In the genomic region with DNA sequence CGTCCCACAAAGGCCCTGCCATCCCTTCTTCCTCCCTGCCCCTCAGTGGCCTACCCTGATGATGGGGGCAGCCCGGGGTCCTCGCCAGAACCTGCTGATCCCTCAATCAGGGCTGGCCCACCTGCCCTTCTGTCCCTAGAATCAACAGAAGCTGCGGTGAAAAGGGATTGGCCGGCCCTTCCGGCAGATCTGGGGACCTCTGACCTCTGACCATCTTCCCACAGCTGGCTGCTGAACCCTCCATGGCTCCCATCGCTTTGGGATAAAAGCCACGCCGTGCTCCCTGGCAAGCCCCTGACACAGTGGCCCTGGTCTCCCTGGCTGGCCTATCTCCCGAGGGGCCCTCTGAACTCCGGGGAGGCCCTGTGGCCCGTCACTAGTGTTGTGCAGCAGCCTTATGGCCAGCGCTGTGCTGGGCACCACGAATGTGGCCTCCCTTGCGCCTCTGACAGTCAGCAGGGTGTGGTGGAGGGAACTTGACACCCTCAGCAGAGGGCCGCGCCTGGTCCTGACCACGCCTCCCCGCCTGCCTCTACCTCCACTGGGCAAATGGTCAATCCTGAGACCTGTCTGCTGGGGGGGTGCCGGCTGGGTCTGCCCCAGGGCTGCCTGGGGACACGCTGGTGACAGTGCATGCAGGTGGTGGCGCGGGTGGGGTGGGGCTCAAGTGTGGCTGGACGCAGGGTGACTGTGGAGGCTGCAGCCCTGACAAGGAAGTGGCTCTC, we compare ENCODE assay signal across 14 cellular contexts. TPM values are rescaled to one million over a fixed set of nuclear protein-coding genes. Genes with fewer than 3 reads are reported as not detected.
DNase-seq lines count a peak whose midpoint lies in the region; ATAC-seq and TF ChIP-seq lines count a peak whose summit lies in the region.
"Had no signal": no experiment of that assay in that cellular context is flagged by ENCODE, and none has a peak within 500 bp of the region (broad histone marks: within the 10 kb centered on the region; RNA-seq: fewer than 3 reads in every experiment).

No MANE protein-coding gene starts in this region.

- H3K27me3 ChIP-seq in BLaER1 = no peaks in the 10 kb centered on the region
- H3K27me3 ChIP-seq in HCT116 (ENCODE audit: insufficient read depth, low read length) = no peaks in the 10 kb centered on the region
- H3K27me3 ChIP-seq in osteoblast (ENCODE audit: insufficient read depth, low read length) = no peaks in the 10 kb centered on the region

- POLR2A ChIA-PET in HCT116 (lab: Charles Lee) = no interaction called here

- H4K20me1 ChIP-seq in BLaER1 = no peaks in the 10 kb centered on the region
- no peaks in the 10 kb centered on the region for H4K20me1 ChIP-seq in HCT116 (ENCODE audit: insufficient read depth)
- H4K20me1 ChIP-seq in osteoblast (ENCODE audit: insufficient read depth, low read length) = no peaks in the 10 kb centered on the region

- H3K4me1 ChIP-seq in BLaER1 (peaks cover 75% of the 10 kb centered on the region), HCT116 (ENCODE audit: control insufficient read depth in 1 of 2, insufficient read depth in 2 of 2, low read length in 2 of 2) (peaks cover 7 to 12% of the 10 kb centered on the region in 2 experiments; a peak in 3 of 4 replicates), osteoblast (ENCODE audit: insufficient read depth, low read length) (no peaks in the 10 kb centered on the region)

- no peak overlapping the region for H2AFZ ChIP-seq in HCT116 (ENCODE audit: low read depth, low read length, poor library complexity, severe bottlenecking)
- no peak overlapping the region for H2AFZ ChIP-seq in osteoblast (ENCODE audit: low read length)

- no peaks in the 10 kb centered on the region for H3K79me2 ChIP-seq in HCT116 (ENCODE audit: insufficient read depth, low read length)
- no peaks in the 10 kb centered on the region for H3K79me2 ChIP-seq in osteoblast (ENCODE audit: insufficient read depth, low read length)

- H3K9ac ChIP-seq in BLaER1 (no peak overlapping the region), HCT116 (ENCODE audit: low read length) (no peak overlapping the region)

- no peak for TF ChIP-seq RAD21 in HCT116 (IDR thresholded peaks at IDR 0.05; ENCODE audit: low read depth)

- TF ChIP-seq CTCF in HCT116 (IDR thresholded peaks at IDR 0.05 in 2 of 3, conservative IDR thresholded peaks at IDR 0.05 in 1 of 3; ENCODE audit: borderline replicate concordance in 1 of 3, insufficient read depth in 1 of 3, low read depth in 2 of 3, low read length in 2 of 3) = no peak
- TF ChIP-seq CTCF in osteoblast (IDR thresholded peaks at IDR 0.05; ENCODE audit: extremely low read depth, low read depth, low read length) = no peak

- peak; percentile 69 for ATAC-seq in HCT116

- BruUV-seq in HCT116 (replicated peaks; lab: Mats Ljungman, UMichigan) = no TSS peak

- CTCF ChIA-PET in HCT116 (lab: Charles Lee) = interaction anchor here (1.3 kb wide), 1 partner anchor 101 kb away, joined by 3 read pairs; no protein-coding TSS in a partner anchor

- H3K9me3 ChIP-seq in BLaER1 = no peaks in the 10 kb centered on the region
- H3K9me3 ChIP-seq in HCT116 (ENCODE audit: control insufficient read depth in 1 of 2, insufficient read depth in 1 of 2, low read depth in 1 of 2, low read length in 2 of 2) = no peaks in the 10 kb centered on the region
- no peaks in the 10 kb centered on the region for H3K9me3 ChIP-seq in osteoblast (ENCODE audit: low read depth, low read length)

- H3K4me2 ChIP-seq in BLaER1 (peak overlapping the region; percentile 65), HCT116 (ENCODE audit: low read length) (peak overlapping the region; percentile 51), osteoblast (ENCODE audit: insufficient read depth, low read length) (no peak overlapping the region)

- no peak for DNase-seq in HCT116 (ENCODE audit: low read depth, low spot score)
- DNase-seq in iPS-NIHi11 (ENCODE audit: low spot score) = peak; percentile 53
- peak; percentile 89 for DNase-seq in osteoblast (ENCODE audit: insufficient read length, low spot score, missing footprints)
- no peak for DNase-seq in substantia nigra (lab: John Stamatoyannopoulos, UW)
- DNase-seq in germinal center (ENCODE audit: low spot score) = no peak
- no peak for DNase-seq in NCI-H446 treated with DMSO at 0.1 percent for 48 hours (lab: John Stamatoyannopoulos, UW)
- DNase-seq: 8988T; AML-193; C1 segment of cervical spinal cord; Calu3; CD4-positive, alpha-beta T cell; DMS 273 treated with DMSO at 0.1 percent for 48 hours; KG1 had no signal

- H3K36me3 ChIP-seq in BLaER1 (no peaks in the 10 kb centered on the region), HCT116 (ENCODE audit: control insufficient read depth in 1 of 2, insufficient read depth in 2 of 2, low read length in 2 of 2) (no peaks in the 10 kb centered on the region), osteoblast (ENCODE audit: insufficient read depth, low read length) (no peaks in the 10 kb centered on the region)

- no peaks in the 10 kb centered on the region for H3K9me2 ChIP-seq in HCT116 (ENCODE audit: insufficient read depth)

- RAD21 ChIA-PET in HCT116 (lab: Charles Lee; ENCODE audit: low non-redundant PET in 1 of 2, low total read pairs in 2 of 2, uncharacterized antibody in 2 of 2, unreplicated experiment in 2 of 2) = no interaction called here

- no peak for TF ChIP-seq POLR2A in HCT116 (IDR thresholded peaks at IDR 0.05; ENCODE audit: borderline replicate concordance, extremely low read depth, insufficient read depth, insufficient read length)

- intact Hi-C loops in HCT116 (cut with micrococcal nuclease) = no loop called here

- H3K27ac ChIP-seq in BLaER1 = peak overlapping the region; percentile 82
- no peak overlapping the region for H3K27ac ChIP-seq in HCT116 (ENCODE audit: low read depth, low read length)
- no peak overlapping the region for H3K27ac ChIP-seq in osteoblast (ENCODE audit: low read depth, low read length)
- no peak overlapping the region for H3K27ac ChIP-seq in substantia nigra (ENCODE audit: low read depth, low read length, poor library complexity, severe bottlenecking)

- H3K4me3 ChIP-seq in BLaER1 (no peak overlapping the region), HCT116 (replicated peaks in 1 of 2; ENCODE audit: low read depth in 1 of 2, low read length in 2 of 2) (no peak overlapping the region), osteoblast (ENCODE audit: insufficient read depth, low read length) (no peak overlapping the region)

TF ChIP-seq in HCT116, 20 proteins besides CTCF, POLR2A, EP300 and RAD21:
- TF ChIP-seq FOSL1 (IDR thresholded peaks at IDR 0.05; ENCODE audit: low read depth) (no peak), ELF1 (IDR thresholded peaks at IDR 0.05; ENCODE audit: borderline replicate concordance, low read depth) (no peak), EGR1 (IDR thresholded peaks at IDR 0.05; ENCODE audit: low read depth) (no peak), SRF (IDR thresholded peaks at IDR 0.05; ENCODE audit: low read depth) (no peak), ZFX (IDR thresholded peaks at IDR 0.05) (no peak), YY1 (IDR thresholded peaks at IDR 0.05; ENCODE audit: extremely low read depth, insufficient replicate concordance, low read depth, low read length) (no peak), CBX3 (IDR thresholded peaks at IDR 0.05; ENCODE audit: low read depth) (no peak), POLR2AphosphoS5 (IDR thresholded peaks at IDR 0.05; ENCODE audit: low read depth, low read length) (no peak)
- TF ChIP-seq, protein P1, sequence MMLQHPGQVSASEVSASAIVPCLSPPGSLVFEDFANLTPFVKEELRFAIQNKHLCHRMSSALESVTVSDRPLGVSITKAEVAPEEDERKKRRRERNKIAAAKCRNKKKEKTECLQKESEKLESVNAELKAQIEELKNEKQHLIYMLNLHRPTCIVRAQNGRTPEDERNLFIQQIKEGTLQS (IDR thresholded peaks at IDR 0.05) = no peak
TF ChIP-seq in HCT116: peak in this region for 0.

RNA-seq across cellular contexts. Expression of gene TTLL12, which starts 58.0 kb away (rescaled TPM):
- total RNA-seq in HCT116 (2021; ENCODE audit: unreplicated experiment) (100 TPM), osteoblast (29.0 and 29.2 TPM in 2 replicates)
- polyA plus RNA-seq in HCT116 (2012) = 69.1 and 73.8 TPM in 2 replicates

Comparison
In these comparisons a context has a peak if more than half of its experiments do, and no peak if none do; other contexts are left out.
1. DNase-seq: peak in iPS-NIHi11 (single experiment) and osteoblast (single experiment); none in HCT116 (single experiment), substantia nigra (0 of 49), germinal center (single experiment) and NCI-H446 treated with DMSO at 0.1 percent for 48 hours (single experiment).